Comparison of ENCODE assay signal across 12 cellular contexts in genomic region chr10:122263971-122264370, GRCh38. TPM values are rescaled to one million over a fixed set of nuclear protein-coding genes. Genes with fewer than 3 reads are reported as not detected.
DNase-seq lines count a peak whose midpoint lies in the region; TF ChIP-seq lines count a peak whose summit lies in the region.
"Had no signal": no experiment of that assay in that cellular context is flagged by ENCODE, and none has a peak within 500 bp of the region (broad histone marks: within the 10 kb centered on the region; RNA-seq: fewer than 3 reads in every experiment).

No MANE protein-coding gene starts in this region.

- BruUV-seq in mammary epithelial cell (replicated peaks; lab: Mats Ljungman, UMichigan) = no TSS peak

- DNase-seq in AG04450 (ENCODE audit: low read depth, low spot score) = peak; percentile 78
- peak; percentile 25 for DNase-seq in HT-29 (ENCODE audit: low spot score)
- peak; percentile 59 for DNase-seq in mammary epithelial cell
- DNase-seq in kidney tubule cell (ENCODE audit: low spot score) = peak; percentile 91
- DNase-seq in SW480 (ENCODE audit: low spot score) = no peak
- DNase-seq in activated T-cell treated with anti-CD3 and anti-CD28 coated beads, Interleukin-2, amount 50 U/mL, for 1 hour = no peak
- no peak for DNase-seq in COLO668 (lab: John Stamatoyannopoulos, UW; ENCODE audit: unreplicated experiment)
- no peak for DNase-seq in activated CD4-positive, alpha-beta T cell treated with anti-CD3 and anti-CD28 coated beads, Interleukin-2, amount 50 U/mL, for 4 hours
- DNase-seq: CD4-positive, CD25-positive, alpha-beta regulatory T cell; hippocampal formation; Kasumi-1; stimulated activated CD4-positive, alpha-beta T cell treated with anti-CD3 and anti-CD28 coated beads, Interleukin-12 subunit alpha, Interleukin-12 subunit beta, amount 100 ng/mL, for 4 hours had no signal

- H4K20me1 ChIP-seq in mammary epithelial cell (ENCODE audit: insufficient read depth, low read length) = no peaks in the 10 kb centered on the region

- dilution Hi-C loops in mammary epithelial cell (cut with HindIII; ENCODE audit: low sequenced_read_pairs) = no loop called here

- 0% methylated on average over 1 of the region's 1 CpG for WGBS in mammary epithelial cell (ENCODE audit: low coverage, missing lambda C conversion rate)

- POLR2A ChIA-PET in AG04450 (lab: Yijun Ruan, JAX) = interaction anchor here (0.9 kb wide), 1 partner anchor 151 kb away, joined by 3 read pairs; no protein-coding TSS in a partner anchor

- no peaks in the 10 kb centered on the region for H3K79me2 ChIP-seq in mammary epithelial cell (ENCODE audit: insufficient read depth, low read length)

- peaks cover 11% of the 10 kb centered on the region for H3K4me1 ChIP-seq in mammary epithelial cell (ENCODE audit: insufficient read depth, low read length)

- H3K27ac ChIP-seq in AG04450 (ENCODE audit: low read depth, low read length) (peak overlapping the region; percentile 80), mammary epithelial cell (ENCODE audit: insufficient read depth, low read depth, low read length) (no peak overlapping the region)

- H3K4me3 ChIP-seq in AG04450 (ENCODE audit: low read depth, low read length) = no peak overlapping the region
- no peak overlapping the region for H3K4me3 ChIP-seq in mammary epithelial cell (replicated peaks in 1 of 3; ENCODE audit: insufficient read depth in 1 of 3, low read depth in 2 of 3, low read length in 3 of 3)

- H3K4me2 ChIP-seq in mammary epithelial cell (ENCODE audit: insufficient read depth, low read depth, low read length) = peak overlapping the region; percentile 10

- CTCF ChIA-PET in AG04450 (lab: Charles Lee) = interaction anchor here (0.7 to 1.5 kb wide), 7 partner anchors 15 to 381 kb away, joined by 3 to 6 read pairs (median 4); no protein-coding TSS in a partner anchor
- CTCF ChIA-PET in mammary epithelial cell (lab: Charles Lee; ENCODE audit: low non-redundant PET) = no interaction called here

- H3K9me3 ChIP-seq in AG04450 (ENCODE audit: control insufficient read depth, insufficient read depth, low read length) (no peaks in the 10 kb centered on the region; the same call in 1 of the 2 replicates), mammary epithelial cell (replicated peaks; ENCODE audit: insufficient read depth, low read length) (no peaks in the 10 kb centered on the region)

- no peak overlapping the region for H3K9ac ChIP-seq in mammary epithelial cell (ENCODE audit: insufficient read depth, low read length)

- H2AFZ ChIP-seq in mammary epithelial cell (ENCODE audit: low read depth, low read length) = no peak overlapping the region

- no peaks in the 10 kb centered on the region for H3K27me3 ChIP-seq in AG04450 (ENCODE audit: control insufficient read depth, insufficient read depth, low read length)
- no peaks in the 10 kb centered on the region for H3K27me3 ChIP-seq in mammary epithelial cell (ENCODE audit: insufficient read depth, low read length)

- no peak for TF ChIP-seq CTCF in AG04450 (IDR thresholded peaks at IDR 0.05; ENCODE audit: low read depth, low read length)
- TF ChIP-seq CTCF in mammary epithelial cell (conservative IDR thresholded peaks at IDR 0.05 in 1 of 2, IDR thresholded peaks at IDR 0.05 in 1 of 2; ENCODE audit: extremely low read depth in 1 of 2, insufficient read depth in 1 of 2, low read depth in 1 of 2, low read length in 2 of 2) = no peak

- intact Hi-C loops in mammary epithelial cell (cut with micrococcal nuclease) = no loop called here

- in situ Hi-C loops in mammary epithelial cell (cut with MboI; ENCODE audit: low sequenced_read_pairs in 2 of 2) = no loop called here

- no peaks in the 10 kb centered on the region for H3K36me3 ChIP-seq in mammary epithelial cell (ENCODE audit: insufficient read depth, low read length)

RNA-seq across cellular contexts. Expression of gene BTBD16, which starts 7.1 kb away (rescaled TPM):
- polyA plus RNA-seq in AG04450 (2011; rRNA removed) (not detected in 2 replicates), mammary epithelial cell (0.14 TPM)
- not detected in 2 replicates for polyA minus RNA-seq in AG04450 (2011; rRNA and poly(A)+ RNA removed)
- total RNA-seq in HT-29 (2014; rRNA removed; shearing (Covaris generic)) = 4.0 and 4.7 TPM in 2 replicates
- under 1 TPM in 1 of 2 donors, not detected in 1; 0.24 TPM for total RNA-seq in mammary epithelial cell
- not detected for polyA minus RNA-seq in mammary epithelial cell
- total RNA-seq: CD4-positive, CD25-positive, alpha-beta regulatory T cell had no signal

Comparison
In these comparisons a context has a peak if more than half of its experiments do, and no peak if none do; other contexts are left out.
1. DNase-seq: peak in AG04450 (single experiment), HT-29 (single experiment), mammary epithelial cell (single experiment) and kidney tubule cell (single experiment); none in SW480 (single experiment), activated T-cell treated with anti-CD3 and anti-CD28 coated beads, Interleukin-2, amount 50 U/mL, for 1 hour (single experiment), COLO668 (single experiment) and activated CD4-positive, alpha-beta T cell treated with anti-CD3 and anti-CD28 coated beads, Interleukin-2, amount 50 U/mL, for 4 hours (0 of 2).